ENCODE assay signal across 7 cellular contexts in genomic region chr1:226710501-226710900, GRCh38. TPM values are rescaled to one million over a fixed set of nuclear protein-coding genes. Genes with fewer than 3 reads are reported as not detected.
DNase-seq lines count a peak whose midpoint lies in the region; ATAC-seq and TF ChIP-seq lines count a peak whose summit lies in the region.

No MANE protein-coding gene starts in this region.

- H3K9me3 ChIP-seq in CD8-positive, alpha-beta memory T cell (ENCODE audit: low read length), result no peaks in the 10 kb centered on the region
- peaks cover 3% of the 10 kb centered on the region; the same call in 1 of the 2 replicates for H3K9me3 ChIP-seq in PC-9 (ENCODE audit: insufficient read depth, low read depth)
- H3K9me3 ChIP-seq in GM23248 (ENCODE audit: low read depth), result no peaks in the 10 kb centered on the region

- peaks cover 89% of the 10 kb centered on the region for H3K4me1 ChIP-seq in CD8-positive, alpha-beta memory T cell (ENCODE audit: insufficient read depth, low read length)
- H3K4me1 ChIP-seq in PC-9 (replicated peaks; ENCODE audit: insufficient read depth) (no peaks in the 10 kb centered on the region; the same call in 1 of the 2 replicates), GM23248 (ENCODE audit: insufficient read depth) (peaks cover 10% of the 10 kb centered on the region)

- peaks cover 0 to 5% (median 0%) of the 10 kb centered on the region in 5 donors for H3K9me3 Mint-ChIP-seq in CD8-positive, alpha-beta memory T cell
- peaks cover 5% of the 10 kb centered on the region for H3K9me3 Mint-ChIP-seq in activated naive CD8-positive, alpha-beta T cell treated with anti-CD3 and anti-CD28 coated beads, Interleukin-2, amount 10 ng/mL, durations not matched to agents 7 days and 5 days
- H3K9me3 Mint-ChIP-seq in natural killer cell treated with Interleukin-12 subunit alpha and Interleukin-12 subunit beta and Interleukin-15 and Interleukin-18, amount 100 ng/mL, for 72 hours, result peaks cover 6% of the 10 kb centered on the region

- CTCF ChIA-PET in CD8-positive, alpha-beta memory T cell (lab: Charles Lee), result interaction anchor here (0.7 to 5.3 kb wide), 8 partner anchors 13 to 116 kb away, joined by 3 to 18 read pairs (median 3); partner anchors contain the start of gene ITPKB
- CTCF ChIA-PET in PC-9 (lab: Charles Lee), result no interaction called here

- ATAC-seq in activated naive CD8-positive, alpha-beta T cell treated with anti-CD3 and anti-CD28 coated beads, Interleukin-2, amount 10 ng/mL, durations not matched to agents 7 days and 5 days (ENCODE audit: low read depth), result no peak
- ATAC-seq in natural killer cell treated with Interleukin-12 subunit alpha and Interleukin-12 subunit beta and Interleukin-15 and Interleukin-18, amount 100 ng/mL, for 72 hours, result no peak

- H3K79me2 ChIP-seq in PC-9 (ENCODE audit: low read depth) (no peaks in the 10 kb centered on the region), GM23248 (ENCODE audit: insufficient read depth) (no peaks in the 10 kb centered on the region)

- peak overlapping the region in 5 of 7 donors; percentile 30 to 92 (median 44) for H3K4me3 Mint-ChIP-seq in CD8-positive, alpha-beta memory T cell
- H3K4me3 Mint-ChIP-seq in activated naive CD8-positive, alpha-beta T cell treated with anti-CD3 and anti-CD28 coated beads, Interleukin-2, amount 10 ng/mL, durations not matched to agents 7 days and 5 days, result peak overlapping the region; percentile 54
- no peak overlapping the region for H3K4me3 Mint-ChIP-seq in natural killer cell treated with Interleukin-12 subunit alpha and Interleukin-12 subunit beta and Interleukin-15 and Interleukin-18, amount 100 ng/mL, for 72 hours

- peaks cover 0 to 7% of the 10 kb centered on the region in 2 donors for H3K27me3 Mint-ChIP-seq in CD8-positive, alpha-beta memory T cell
- no peaks in the 10 kb centered on the region for H3K27me3 Mint-ChIP-seq in activated naive CD8-positive, alpha-beta T cell treated with anti-CD3 and anti-CD28 coated beads, Interleukin-2, amount 10 ng/mL, durations not matched to agents 7 days and 5 days
- peaks cover 0 to 2% of the 10 kb centered on the region in 2 donors for H3K27me3 Mint-ChIP-seq in natural killer cell treated with Interleukin-12 subunit alpha and Interleukin-12 subunit beta and Interleukin-15 and Interleukin-18, amount 100 ng/mL, for 72 hours

- POLR2A ChIA-PET in CD8-positive, alpha-beta memory T cell (lab: Charles Lee), result interaction anchor here (2.6 kb wide), 1 partner anchor 28 kb away, joined by 15 read pairs; the partner anchor contains the start of gene ITPKB
- POLR2A ChIA-PET in activated naive CD8-positive, alpha-beta T cell treated with anti-CD3 and anti-CD28 coated beads, Interleukin-2, amount 10 ng/mL, durations not matched to agents 7 days and 5 days (lab: Charles Lee), result interaction anchor here (1.9 to 4.3 kb wide), 2 partner anchors 21 to 27 kb away, joined by 8 to 43 read pairs; partner anchors contain the start of gene ITPKB
- POLR2A ChIA-PET in PC-9 (lab: Charles Lee; ENCODE audit: unreplicated experiment), result no interaction called here

- H4K20me1 ChIP-seq in PC-9 (ENCODE audit: insufficient read depth) (no peaks in the 10 kb centered on the region), GM23248 (ENCODE audit: insufficient read depth) (no peaks in the 10 kb centered on the region)

- in situ Hi-C loops in GM23248 (cut with MboI), result no loop called here

- H3K36me3 ChIP-seq in CD8-positive, alpha-beta memory T cell (ENCODE audit: insufficient read depth, low read length), result peaks cover 3% of the 10 kb centered on the region
- H3K36me3 ChIP-seq in PC-9 (ENCODE audit: low read depth), result no peaks in the 10 kb centered on the region; the same call in 1 of the 2 replicates
- no peaks in the 10 kb centered on the region for H3K36me3 ChIP-seq in GM23248 (ENCODE audit: low read depth)

- H3K36me3 Mint-ChIP-seq in CD8-positive, alpha-beta memory T cell, result peaks cover 2 to 65% (median 11%) of the 10 kb centered on the region in 3 donors
- H3K36me3 Mint-ChIP-seq in activated naive CD8-positive, alpha-beta T cell treated with anti-CD3 and anti-CD28 coated beads, Interleukin-2, amount 10 ng/mL, durations not matched to agents 7 days and 5 days, result peaks cover 36% of the 10 kb centered on the region
- H3K36me3 Mint-ChIP-seq in natural killer cell treated with Interleukin-12 subunit alpha and Interleukin-12 subunit beta and Interleukin-15 and Interleukin-18, amount 100 ng/mL, for 72 hours, result peaks cover 10% of the 10 kb centered on the region

- H2AFZ ChIP-seq in PC-9 (no peak overlapping the region), GM23248 (no peak overlapping the region)

- TF ChIP-seq CTCF in C4-2B (conservative IDR thresholded peaks at IDR 0.05) (no peak), PC-9 (conservative IDR thresholded peaks at IDR 0.05) (no peak)

- peak overlapping the region; percentile 30 for H3K4me3 ChIP-seq in CD8-positive, alpha-beta memory T cell (ENCODE audit: low read length)
- H3K4me3 ChIP-seq in PC-9 (no peak overlapping the region), GM23248 (no peak overlapping the region)

- no peaks in the 10 kb centered on the region for H3K27me3 ChIP-seq in CD8-positive, alpha-beta memory T cell (ENCODE audit: insufficient read depth, low read length, poor library complexity, severe bottlenecking)
- H3K27me3 ChIP-seq in PC-9 (ENCODE audit: insufficient read depth, low read depth) (no peaks in the 10 kb centered on the region), GM23248 (replicated peaks; ENCODE audit: insufficient read depth) (no peaks in the 10 kb centered on the region)

- intact Hi-C loops in PC-9 (cut with micrococcal nuclease; ENCODE audit: unreplicated experiment), result no loop called here

- H3K9me2 ChIP-seq in PC-9 (ENCODE audit: insufficient read depth) (no peaks in the 10 kb centered on the region), GM23248 (ENCODE audit: insufficient read depth) (no peaks in the 10 kb centered on the region)

- H3K27ac ChIP-seq in C4-2B, result peak overlapping the region; percentile 20; the same call in 1 of the 2 replicates
- no peak overlapping the region for H3K27ac ChIP-seq in CD8-positive, alpha-beta memory T cell (ENCODE audit: low read depth, low read length)
- no peak overlapping the region for H3K27ac ChIP-seq in PC-9
- H3K27ac ChIP-seq in GM23248, result no peak overlapping the region

- H3K9ac ChIP-seq in GM23248, result no peak overlapping the region

- WGBS in GM23248 (ENCODE audit: low coverage in 1 of 2, low lambda C conversion rate in 2 of 2, missing lambda C conversion rate in 2 of 2), 2 experiments, result 89% methylated on average over 6 of the region's 6 CpGs

- H3K27ac Mint-ChIP-seq in CD8-positive, alpha-beta memory T cell, result peak overlapping the region in 7 of 8 donors; percentile 64 to 93 (median 82)
- H3K27ac Mint-ChIP-seq in activated naive CD8-positive, alpha-beta T cell treated with anti-CD3 and anti-CD28 coated beads, Interleukin-2, amount 10 ng/mL, durations not matched to agents 7 days and 5 days, result peak overlapping the region; percentile 85
- H3K27ac Mint-ChIP-seq in natural killer cell treated with Interleukin-12 subunit alpha and Interleukin-12 subunit beta and Interleukin-15 and Interleukin-18, amount 100 ng/mL, for 72 hours, result peak overlapping the region; percentile 94 to 96

- H3F3A ChIP-seq in PC-9 (ENCODE audit: insufficient read depth, low read depth), result peaks cover 4% of the 10 kb centered on the region
- peaks cover 17% of the 10 kb centered on the region for H3F3A ChIP-seq in GM23248 (ENCODE audit: insufficient read depth)

- peaks cover 87 to 97% (median 89%) of the 10 kb centered on the region in 3 donors for H3K4me1 Mint-ChIP-seq in CD8-positive, alpha-beta memory T cell
- H3K4me1 Mint-ChIP-seq in activated naive CD8-positive, alpha-beta T cell treated with anti-CD3 and anti-CD28 coated beads, Interleukin-2, amount 10 ng/mL, durations not matched to agents 7 days and 5 days, result peaks cover 68% of the 10 kb centered on the region
- peaks cover 77 to 78% of the 10 kb centered on the region in 2 donors for H3K4me1 Mint-ChIP-seq in natural killer cell treated with Interleukin-12 subunit alpha and Interleukin-12 subunit beta and Interleukin-15 and Interleukin-18, amount 100 ng/mL, for 72 hours (ENCODE audit: low read depth in 2 of 2)

- no peak for DNase-seq in CD8-positive, alpha-beta memory T cell
- no peak for DNase-seq in activated naive CD8-positive, alpha-beta T cell treated with anti-CD3 and anti-CD28 coated beads, Interleukin-2, amount 10 ng/mL, durations not matched to agents 7 days and 5 days
- no peak for DNase-seq in natural killer cell treated with Interleukin-12 subunit alpha and Interleukin-12 subunit beta and Interleukin-15 and Interleukin-18, amount 100 ng/mL, for 72 hours (ENCODE audit: low spot score)
- DNase-seq in GM03348 (ENCODE audit: low spot score), result no peak
- no peak for DNase-seq in PC-9
- DNase-seq in GM23248, result no peak

- H3K4me2 ChIP-seq in PC-9 (no peak overlapping the region), GM23248 (ENCODE audit: unreplicated experiment) (no peak overlapping the region)

- no TSS peak for BruUV-seq in PC-9 (replicated peaks; lab: Mats Ljungman, UMichigan)

RNA-seq across cellular contexts. Expression of gene ITPKB, which starts 28.6 kb away (rescaled TPM):
- 10 to 100 TPM; 37.7 to 39.6 TPM for total RNA-seq in CD8-positive, alpha-beta memory T cell
- 50.1 TPM for polyA plus RNA-seq in CD8-positive, alpha-beta memory T cell
- 10 to 100 TPM; 75.3 to 76.9 TPM for total RNA-seq in activated naive CD8-positive, alpha-beta T cell treated with anti-CD3 and anti-CD28 coated beads, Interleukin-2, amount 10 ng/mL, durations not matched to agents 7 days and 5 days
- total RNA-seq in natural killer cell treated with Interleukin-12 subunit alpha and Interleukin-12 subunit beta and Interleukin-15 and Interleukin-18, amount 100 ng/mL, for 72 hours, result 10 to 100 TPM; 27.2 to 35.2 TPM
- 12.2 and 13.4 TPM in 2 replicates for total RNA-seq in PC-9 (2021)
- total RNA-seq in GM23248 (2014; rRNA removed; shearing (Covaris generic)), result 0.86 and 1.6 TPM in 2 replicates
- 0.26 and 0.33 TPM in 2 replicates for polyA plus RNA-seq in GM23248 (2016; fragmentation: Nextera tagmentation; extraction: Ambion mirVana)
